1 cellular context compared by ENCODE assay signal in the genomic region with DNA sequence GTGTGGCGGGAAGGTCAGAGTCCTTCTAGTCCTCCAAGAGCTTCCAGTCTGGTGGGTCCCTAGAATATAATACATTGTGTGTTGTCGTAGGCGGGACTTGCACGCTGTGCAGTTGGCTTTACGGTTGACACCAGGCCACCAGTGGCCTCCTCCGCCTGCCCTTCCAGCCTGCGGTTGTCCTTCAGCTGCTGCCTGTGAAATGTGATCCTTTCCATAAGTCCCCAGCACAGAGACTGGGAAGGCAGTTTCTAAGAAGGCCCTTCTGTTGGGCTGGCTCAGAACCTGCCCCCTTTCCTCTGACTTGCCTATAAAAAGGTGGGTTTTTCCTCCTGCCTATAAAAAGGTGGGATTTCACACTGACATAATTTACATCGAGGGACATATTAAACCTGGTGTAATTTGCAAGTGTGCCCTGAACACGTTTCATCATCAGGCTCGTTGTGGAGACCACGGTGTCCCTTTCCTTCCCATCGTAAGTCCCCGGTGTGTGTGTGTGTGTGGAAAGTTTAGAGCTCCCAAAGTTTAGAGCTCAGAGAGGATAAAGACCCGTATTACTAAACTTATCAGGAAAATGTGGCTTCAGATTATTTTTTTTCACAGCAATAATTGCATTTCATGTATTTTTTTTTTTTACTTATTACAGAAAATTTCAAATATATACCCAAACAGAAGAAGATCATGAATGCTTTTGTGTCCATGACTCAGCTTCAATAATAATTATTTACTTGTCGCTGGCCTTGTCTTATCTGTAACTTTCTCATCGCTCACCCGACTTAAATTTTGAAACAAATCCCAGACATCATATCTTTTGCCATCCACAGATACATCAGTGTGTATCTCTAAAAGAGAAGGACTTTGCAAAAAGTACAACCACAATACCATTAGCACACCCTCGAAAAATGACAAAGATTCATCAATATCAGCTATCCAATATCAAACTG.
TF ChIP-seq lines count a peak whose summit lies in the region.

No MANE protein-coding gene starts in this region.

TF ChIP-seq in HepG2, 621 proteins besides CTCF, POLR2A, EP300 and RAD21 (continued from another document and continues in another):
- TF ChIP-seq, protein P1, sequence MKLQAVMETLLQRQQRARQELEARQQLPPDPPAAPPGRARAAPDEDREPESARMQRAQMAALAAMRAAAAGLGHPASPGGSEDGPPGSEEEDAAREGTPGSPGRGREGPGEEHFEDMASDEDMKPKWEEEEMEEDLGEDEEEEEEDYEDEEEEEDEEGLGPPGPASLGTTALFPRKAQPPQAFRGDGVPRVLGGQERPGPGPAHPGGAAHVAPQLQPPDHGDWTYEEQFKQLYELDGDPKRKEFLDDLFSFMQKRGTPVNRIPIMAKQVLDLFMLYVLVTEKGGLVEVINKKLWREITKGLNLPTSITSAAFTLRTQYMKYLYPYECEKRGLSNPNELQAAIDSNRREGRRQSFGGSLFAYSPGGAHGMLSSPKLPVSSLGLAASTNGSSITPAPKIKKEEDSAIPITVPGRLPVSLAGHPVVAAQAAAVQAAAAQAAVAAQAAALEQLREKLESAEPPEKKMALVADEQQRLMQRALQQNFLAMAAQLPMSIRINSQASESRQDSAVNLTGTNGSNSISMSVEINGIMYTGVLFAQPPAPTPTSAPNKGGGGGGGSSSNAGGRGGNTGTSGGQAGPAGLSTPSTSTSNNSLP (IDR thresholded peaks at IDR 0.05; ENCODE audit: low read depth, low read length): no peak
- TF ChIP-seq ZNF230 (CRISPR knock-in tag; IDR thresholded peaks at IDR 0.05) (no peak), ZNF350 (CRISPR knock-in tag; IDR thresholded peaks at IDR 0.05; ENCODE audit: borderline replicate concordance, low read depth) (no peak), MYC (CRISPR knock-in tag; IDR thresholded peaks at IDR 0.05; ENCODE audit: borderline replicate concordance) (no peak), SOX13 (IDR thresholded peaks at IDR 0.05) (no peak), SOX13 (CRISPR knock-in tag; conservative IDR thresholded peaks at IDR 0.05 in 1 of 2, IDR thresholded peaks at IDR 0.05 in 1 of 2) (peak in 1 of 2 experiments; percentile 57; a peak in 1 of 4 replicates), ZNF557 (CRISPR knock-in tag; IDR thresholded peaks at IDR 0.05) (no peak), KLF9 (CRISPR knock-in tag; IDR thresholded peaks at IDR 0.05; ENCODE audit: low read depth) (no peak), NFIC (IDR thresholded peaks at IDR 0.05; ENCODE audit: low read length) (no peak), SSRP1 (CRISPR knock-in tag; IDR thresholded peaks at IDR 0.05) (no peak), FOXA3 (CRISPR knock-in tag; IDR thresholded peaks at IDR 0.05) (0 out of 2 replicates have a peak, but pooled peaks have one; percentile 8), ARID2 (CRISPR knock-in tag; IDR thresholded peaks at IDR 0.05; ENCODE audit: borderline replicate concordance) (no peak), ATF7 (IDR thresholded peaks at IDR 0.05) (no peak), ATF7 (CRISPR knock-in tag; IDR thresholded peaks at IDR 0.05) (no peak), ZNF235 (CRISPR knock-in tag; IDR thresholded peaks at IDR 0.05; ENCODE audit: borderline replicate concordance) (no peak), ZNF263 (CRISPR knock-in tag; IDR thresholded peaks at IDR 0.05) (no peak), RXRB (CRISPR knock-in tag; IDR thresholded peaks at IDR 0.05; ENCODE audit: borderline replicate concordance) (0 out of 2 replicates have a peak, but pooled peaks have one; percentile 25), RCOR2 (CRISPR knock-in tag; IDR thresholded peaks at IDR 0.05) (no peak), ZNF121 (CRISPR knock-in tag; IDR thresholded peaks at IDR 0.05) (no peak), TCF7 (IDR thresholded peaks at IDR 0.05; ENCODE audit: low read depth) (no peak), ZNF569 (CRISPR knock-in tag; IDR thresholded peaks at IDR 0.05; ENCODE audit: borderline replicate concordance) (no peak), ZMYM4 (CRISPR knock-in tag; IDR thresholded peaks at IDR 0.05) (peak; percentile 56)
- TF ChIP-seq, protein P2, sequence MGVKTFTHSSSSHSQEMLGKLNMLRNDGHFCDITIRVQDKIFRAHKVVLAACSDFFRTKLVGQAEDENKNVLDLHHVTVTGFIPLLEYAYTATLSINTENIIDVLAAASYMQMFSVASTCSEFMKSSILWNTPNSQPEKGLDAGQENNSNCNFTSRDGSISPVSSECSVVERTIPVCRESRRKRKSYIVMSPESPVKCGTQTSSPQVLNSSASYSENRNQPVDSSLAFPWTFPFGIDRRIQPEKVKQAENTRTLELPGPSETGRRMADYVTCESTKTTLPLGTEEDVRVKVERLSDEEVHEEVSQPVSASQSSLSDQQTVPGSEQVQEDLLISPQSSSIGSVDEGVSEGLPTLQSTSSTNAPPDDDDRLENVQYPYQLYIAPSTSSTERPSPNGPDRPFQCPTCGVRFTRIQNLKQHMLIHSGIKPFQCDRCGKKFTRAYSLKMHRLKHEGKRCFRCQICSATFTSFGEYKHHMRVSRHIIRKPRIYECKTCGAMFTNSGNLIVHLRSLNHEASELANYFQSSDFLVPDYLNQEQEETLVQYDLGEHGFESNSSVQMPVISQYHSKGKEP (CRISPR knock-in tag; IDR thresholded peaks at IDR 0.05): no peak
- TF ChIP-seq, protein P3, sequence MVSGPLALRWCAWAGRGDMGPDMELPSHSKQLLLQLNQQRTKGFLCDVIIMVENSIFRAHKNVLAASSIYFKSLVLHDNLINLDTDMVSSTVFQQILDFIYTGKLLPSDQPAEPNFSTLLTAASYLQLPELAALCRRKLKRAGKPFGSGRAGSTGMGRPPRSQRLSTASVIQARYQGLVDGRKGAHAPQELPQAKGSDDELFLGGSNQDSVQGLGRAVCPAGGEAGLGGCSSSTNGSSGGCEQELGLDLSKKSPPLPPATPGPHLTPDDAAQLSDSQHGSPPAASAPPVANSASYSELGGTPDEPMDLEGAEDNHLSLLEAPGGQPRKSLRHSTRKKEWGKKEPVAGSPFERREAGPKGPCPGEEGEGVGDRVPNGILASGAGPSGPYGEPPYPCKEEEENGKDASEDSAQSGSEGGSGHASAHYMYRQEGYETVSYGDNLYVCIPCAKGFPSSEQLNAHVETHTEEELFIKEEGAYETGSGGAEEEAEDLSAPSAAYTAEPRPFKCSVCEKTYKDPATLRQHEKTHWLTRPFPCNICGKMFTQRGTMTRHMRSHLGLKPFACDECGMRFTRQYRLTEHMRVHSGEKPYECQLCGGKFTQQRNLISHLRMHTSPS (CRISPR knock-in tag; IDR thresholded peaks at IDR 0.05; ENCODE audit: low read depth): no peak
- TF ChIP-seq, protein P4, sequence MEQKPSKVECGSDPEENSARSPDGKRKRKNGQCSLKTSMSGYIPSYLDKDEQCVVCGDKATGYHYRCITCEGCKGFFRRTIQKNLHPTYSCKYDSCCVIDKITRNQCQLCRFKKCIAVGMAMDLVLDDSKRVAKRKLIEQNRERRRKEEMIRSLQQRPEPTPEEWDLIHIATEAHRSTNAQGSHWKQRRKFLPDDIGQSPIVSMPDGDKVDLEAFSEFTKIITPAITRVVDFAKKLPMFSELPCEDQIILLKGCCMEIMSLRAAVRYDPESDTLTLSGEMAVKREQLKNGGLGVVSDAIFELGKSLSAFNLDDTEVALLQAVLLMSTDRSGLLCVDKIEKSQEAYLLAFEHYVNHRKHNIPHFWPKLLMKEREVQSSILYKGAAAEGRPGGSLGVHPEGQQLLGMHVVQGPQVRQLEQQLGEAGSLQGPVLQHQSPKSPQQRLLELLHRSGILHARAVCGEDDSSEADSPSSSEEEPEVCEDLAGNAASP (CRISPR knock-in tag; IDR thresholded peaks at IDR 0.05; ENCODE audit: borderline replicate concordance): peak; percentile 56; the same call in 1 of the 2 replicates
- TF ChIP-seq, protein P5, sequence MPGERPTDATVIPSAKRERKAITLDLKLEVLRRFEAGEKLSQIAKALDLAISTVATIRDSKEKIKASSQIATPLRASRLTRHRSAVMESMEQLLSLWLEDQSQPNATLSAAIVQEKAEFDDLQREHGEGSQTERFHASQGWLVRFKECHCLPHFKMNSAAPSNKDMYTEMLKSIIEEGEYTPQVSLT (CRISPR knock-in tag; IDR thresholded peaks at IDR 0.05; ENCODE audit: borderline replicate concordance, low read depth): no peak
- TF ChIP-seq, protein P6, sequence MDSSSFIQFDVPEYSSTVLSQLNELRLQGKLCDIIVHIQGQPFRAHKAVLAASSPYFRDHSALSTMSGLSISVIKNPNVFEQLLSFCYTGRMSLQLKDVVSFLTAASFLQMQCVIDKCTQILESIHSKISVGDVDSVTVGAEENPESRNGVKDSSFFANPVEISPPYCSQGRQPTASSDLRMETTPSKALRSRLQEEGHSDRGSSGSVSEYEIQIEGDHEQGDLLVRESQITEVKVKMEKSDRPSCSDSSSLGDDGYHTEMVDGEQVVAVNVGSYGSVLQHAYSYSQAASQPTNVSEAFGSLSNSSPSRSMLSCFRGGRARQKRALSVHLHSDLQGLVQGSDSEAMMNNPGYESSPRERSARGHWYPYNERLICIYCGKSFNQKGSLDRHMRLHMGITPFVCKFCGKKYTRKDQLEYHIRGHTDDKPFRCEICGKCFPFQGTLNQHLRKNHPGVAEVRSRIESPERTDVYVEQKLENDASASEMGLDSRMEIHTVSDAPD (CRISPR knock-in tag; IDR thresholded peaks at IDR 0.05): no peak
- TF ChIP-seq, protein P7, sequence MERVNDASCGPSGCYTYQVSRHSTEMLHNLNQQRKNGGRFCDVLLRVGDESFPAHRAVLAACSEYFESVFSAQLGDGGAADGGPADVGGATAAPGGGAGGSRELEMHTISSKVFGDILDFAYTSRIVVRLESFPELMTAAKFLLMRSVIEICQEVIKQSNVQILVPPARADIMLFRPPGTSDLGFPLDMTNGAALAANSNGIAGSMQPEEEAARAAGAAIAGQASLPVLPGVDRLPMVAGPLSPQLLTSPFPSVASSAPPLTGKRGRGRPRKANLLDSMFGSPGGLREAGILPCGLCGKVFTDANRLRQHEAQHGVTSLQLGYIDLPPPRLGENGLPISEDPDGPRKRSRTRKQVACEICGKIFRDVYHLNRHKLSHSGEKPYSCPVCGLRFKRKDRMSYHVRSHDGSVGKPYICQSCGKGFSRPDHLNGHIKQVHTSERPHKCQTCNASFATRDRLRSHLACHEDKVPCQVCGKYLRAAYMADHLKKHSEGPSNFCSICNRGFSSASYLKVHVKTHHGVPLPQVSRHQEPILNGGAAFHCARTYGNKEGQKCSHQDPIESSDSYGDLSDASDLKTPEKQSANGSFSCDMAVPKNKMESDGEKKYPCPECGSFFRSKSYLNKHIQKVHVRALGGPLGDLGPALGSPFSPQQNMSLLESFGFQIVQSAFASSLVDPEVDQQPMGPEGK (CRISPR knock-in tag; IDR thresholded peaks at IDR 0.05): peak; percentile 29; the same call in 1 of the 2 replicates
- TF ChIP-seq, protein P8, sequence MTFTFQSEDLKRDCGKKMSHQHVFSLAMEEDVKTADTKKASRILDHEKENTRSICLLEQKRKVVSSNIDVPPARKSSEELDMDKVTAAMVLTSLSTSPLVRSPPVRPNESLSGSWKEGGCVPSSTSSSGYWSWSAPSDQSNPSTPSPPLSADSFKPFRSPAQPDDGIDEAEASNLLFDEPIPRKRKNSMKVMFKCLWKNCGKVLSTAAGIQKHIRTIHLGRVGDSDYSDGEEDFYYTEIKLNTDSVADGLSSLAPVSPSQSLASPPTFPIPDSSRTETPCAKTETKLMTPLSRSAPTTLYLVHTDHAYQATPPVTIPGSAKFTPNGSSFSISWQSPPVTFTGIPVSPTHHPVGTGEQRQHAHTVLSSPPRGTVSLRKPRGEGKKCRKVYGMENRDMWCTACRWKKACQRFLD (CRISPR knock-in tag; IDR thresholded peaks at IDR 0.05; ENCODE audit: borderline replicate concordance): no peak
- TF ChIP-seq, protein P9, sequence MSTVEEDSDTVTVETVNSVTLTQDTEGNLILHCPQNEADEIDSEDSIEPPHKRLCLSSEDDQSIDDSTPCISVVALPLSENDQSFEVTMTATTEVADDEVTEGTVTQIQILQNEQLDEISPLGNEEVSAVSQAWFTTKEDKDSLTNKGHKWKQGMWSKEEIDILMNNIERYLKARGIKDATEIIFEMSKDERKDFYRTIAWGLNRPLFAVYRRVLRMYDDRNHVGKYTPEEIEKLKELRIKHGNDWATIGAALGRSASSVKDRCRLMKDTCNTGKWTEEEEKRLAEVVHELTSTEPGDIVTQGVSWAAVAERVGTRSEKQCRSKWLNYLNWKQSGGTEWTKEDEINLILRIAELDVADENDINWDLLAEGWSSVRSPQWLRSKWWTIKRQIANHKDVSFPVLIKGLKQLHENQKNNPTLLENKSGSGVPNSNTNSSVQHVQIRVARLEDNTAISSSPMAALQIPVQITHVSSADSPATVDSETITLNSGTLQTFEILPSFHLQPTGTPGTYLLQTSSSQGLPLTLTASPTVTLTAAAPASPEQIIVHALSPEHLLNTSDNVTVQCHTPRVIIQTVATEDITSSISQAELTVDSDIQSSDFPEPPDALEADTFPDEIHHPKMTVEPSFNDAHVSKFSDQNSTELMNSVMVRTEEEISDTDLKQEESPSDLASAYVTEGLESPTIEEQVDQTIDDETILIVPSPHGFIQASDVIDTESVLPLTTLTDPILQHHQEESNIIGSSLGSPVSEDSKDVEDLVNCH (CRISPR knock-in tag; IDR thresholded peaks at IDR 0.05): no peak
- TF ChIP-seq, protein P10, sequence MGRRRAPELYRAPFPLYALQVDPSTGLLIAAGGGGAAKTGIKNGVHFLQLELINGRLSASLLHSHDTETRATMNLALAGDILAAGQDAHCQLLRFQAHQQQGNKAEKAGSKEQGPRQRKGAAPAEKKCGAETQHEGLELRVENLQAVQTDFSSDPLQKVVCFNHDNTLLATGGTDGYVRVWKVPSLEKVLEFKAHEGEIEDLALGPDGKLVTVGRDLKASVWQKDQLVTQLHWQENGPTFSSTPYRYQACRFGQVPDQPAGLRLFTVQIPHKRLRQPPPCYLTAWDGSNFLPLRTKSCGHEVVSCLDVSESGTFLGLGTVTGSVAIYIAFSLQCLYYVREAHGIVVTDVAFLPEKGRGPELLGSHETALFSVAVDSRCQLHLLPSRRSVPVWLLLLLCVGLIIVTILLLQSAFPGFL (CRISPR knock-in tag; IDR thresholded peaks at IDR 0.05): no peak
- TF ChIP-seq, protein P11, sequence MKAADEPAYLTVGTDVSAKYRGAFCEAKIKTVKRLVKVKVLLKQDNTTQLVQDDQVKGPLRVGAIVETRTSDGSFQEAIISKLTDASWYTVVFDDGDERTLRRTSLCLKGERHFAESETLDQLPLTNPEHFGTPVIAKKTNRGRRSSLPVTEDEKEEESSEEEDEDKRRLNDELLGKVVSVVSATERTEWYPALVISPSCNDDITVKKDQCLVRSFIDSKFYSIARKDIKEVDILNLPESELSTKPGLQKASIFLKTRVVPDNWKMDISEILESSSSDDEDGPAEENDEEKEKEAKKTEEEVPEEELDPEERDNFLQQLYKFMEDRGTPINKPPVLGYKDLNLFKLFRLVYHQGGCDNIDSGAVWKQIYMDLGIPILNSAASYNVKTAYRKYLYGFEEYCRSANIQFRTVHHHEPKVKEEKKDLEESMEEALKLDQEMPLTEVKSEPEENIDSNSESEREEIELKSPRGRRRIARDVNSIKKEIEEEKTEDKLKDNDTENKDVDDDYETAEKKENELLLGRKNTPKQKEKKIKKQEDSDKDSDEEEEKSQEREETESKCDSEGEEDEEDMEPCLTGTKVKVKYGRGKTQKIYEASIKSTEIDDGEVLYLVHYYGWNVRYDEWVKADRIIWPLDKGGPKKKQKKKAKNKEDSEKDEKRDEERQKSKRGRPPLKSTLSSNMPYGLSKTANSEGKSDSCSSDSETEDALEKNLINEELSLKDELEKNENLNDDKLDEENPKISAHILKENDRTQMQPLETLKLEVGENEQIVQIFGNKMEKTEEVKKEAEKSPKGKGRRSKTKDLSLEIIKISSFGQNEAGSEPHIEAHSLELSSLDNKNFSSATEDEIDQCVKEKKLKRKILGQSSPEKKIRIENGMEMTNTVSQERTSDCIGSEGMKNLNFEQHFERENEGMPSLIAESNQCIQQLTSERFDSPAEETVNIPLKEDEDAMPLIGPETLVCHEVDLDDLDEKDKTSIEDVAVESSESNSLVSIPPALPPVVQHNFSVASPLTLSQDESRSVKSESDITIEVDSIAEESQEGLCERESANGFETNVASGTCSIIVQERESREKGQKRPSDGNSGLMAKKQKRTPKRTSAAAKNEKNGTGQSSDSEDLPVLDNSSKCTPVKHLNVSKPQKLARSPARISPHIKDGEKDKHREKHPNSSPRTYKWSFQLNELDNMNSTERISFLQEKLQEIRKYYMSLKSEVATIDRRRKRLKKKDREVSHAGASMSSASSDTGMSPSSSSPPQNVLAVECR (CRISPR knock-in tag; IDR thresholded peaks at IDR 0.05; ENCODE audit: borderline replicate concordance): no peak
